In the genomic region with DNA sequence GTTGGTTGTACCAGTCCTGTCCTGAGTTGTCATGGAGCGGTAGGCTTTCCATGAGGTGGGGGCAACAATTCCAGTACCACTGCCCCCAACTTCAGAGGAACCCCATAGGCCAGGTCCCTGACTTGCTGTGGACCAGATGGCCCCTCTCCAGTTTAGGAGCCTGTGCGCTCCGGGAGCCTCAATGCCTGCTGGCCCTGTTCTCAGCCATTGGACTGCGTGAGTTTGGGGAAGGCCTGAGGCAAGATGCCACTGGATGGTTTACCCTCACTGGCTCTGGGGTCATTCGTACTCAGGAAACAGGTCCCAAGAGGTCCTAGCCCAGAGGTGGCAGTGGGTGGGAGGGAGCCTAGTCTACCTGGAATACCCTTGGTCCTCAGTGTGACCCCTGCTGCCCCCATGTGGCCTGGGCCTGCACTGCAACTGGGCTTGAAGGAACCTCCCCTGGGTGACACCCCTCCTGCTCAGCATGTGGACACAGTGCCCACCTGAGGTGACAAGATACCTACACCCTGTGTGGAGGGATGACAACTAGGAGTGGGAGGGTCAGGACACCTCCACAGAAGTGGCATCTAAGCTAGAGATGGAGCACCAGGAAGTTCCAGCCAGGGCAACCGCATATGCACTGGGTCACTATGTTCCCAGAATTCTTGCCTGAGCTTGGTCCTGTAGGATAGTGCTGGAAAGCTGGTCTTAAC, we compare ENCODE assay signal across 8 cellular contexts. TPM values are rescaled to one million over a fixed set of nuclear protein-coding genes. Genes with fewer than 3 reads are reported as not detected.
DNase-seq lines count a peak whose midpoint lies in the region; ATAC-seq, FAIRE-seq and TF ChIP-seq lines count a peak whose summit lies in the region.

No MANE protein-coding gene starts in this region.

- CTCF ChIA-PET in CD4-positive, alpha-beta T cell (lab: Charles Lee) = interaction anchor here (0.7 to 2.0 kb wide), 12 partner anchors 11 to 187 kb away, joined by 3 to 11 read pairs (median 3); a partner anchor contains a TSS

- peak; percentile 85 to 95 (median 88) for DNase-seq in CD4-positive, alpha-beta T cell
- peak; percentile 91 for DNase-seq in GM23338 (ENCODE audit: low spot score)
- DNase-seq in NCI-H2171 (lab: John Stamatoyannopoulos, UW) = peak; percentile 16
- DNase-seq in bronchial epithelial cell (ENCODE audit: low read depth) = peak; percentile 64
- peak; percentile 77 to 95 for DNase-seq in left lung
- DNase-seq in stimulated activated CD4-positive, alpha-beta T cell treated with anti-CD3 and anti-CD28 coated beads, TNF-alpha, amount 100 ng/mL, for 4 hours (ENCODE audit: low read depth in 3 of 3) = peak; percentile 79 to 87 (median 82)

- H2AFZ ChIP-seq in GM23338 = no peak overlapping the region

- H3K4me3 ChIP-seq in GM23338 = no peak overlapping the region
- H3K4me3 ChIP-seq in bronchial epithelial cell (ENCODE audit: low read depth, low read length) = no peak overlapping the region
- no peak overlapping the region for H3K4me3 ChIP-seq in left lung

- TF ChIP-seq CTCF in CD4-positive, alpha-beta T cell (IDR thresholded peaks at IDR 0.05) = peak; percentile 98
- TF ChIP-seq CTCF in GM23338 (conservative IDR thresholded peaks at IDR 0.05; ENCODE audit: low read depth in 2 of 2) (peak; percentile 81 to 94), bronchial epithelial cell (IDR thresholded peaks at IDR 0.05; ENCODE audit: insufficient read depth, low read length, severe bottlenecking) (peak; percentile 95), left lung (IDR thresholded peaks at IDR 0.05) (peak; percentile 87 to 93)

- H3K27ac Mint-ChIP-seq in CD4-positive, alpha-beta T cell = peak overlapping the region; percentile 28
- H3K27ac Mint-ChIP-seq in GM23338 = peak overlapping the region; percentile 86; the same call in 1 of the 2 replicates

- H3K36me3 ChIP-seq in GM23338 (ENCODE audit: insufficient read depth) = no peaks in the 10 kb centered on the region; the same call in 1 of the 2 replicates
- peaks cover 35% of the 10 kb centered on the region for H3K36me3 ChIP-seq in bronchial epithelial cell (ENCODE audit: control insufficient read depth, insufficient read depth, low read length)
- peaks cover 0 to 46% of the 10 kb centered on the region in 2 donors for H3K36me3 ChIP-seq in left lung

- intact Hi-C loops in CD4-positive, alpha-beta T cell (cut with DNase I, micrococcal nuclease) = loop anchor here (1.0 to 5.0 kb wide), 4 partner anchors 114 to 188 kb away; a partner anchor contains a TSS
- intact Hi-C loops in left lung (cut with DNase I) = no loop called here

- peaks cover under 1% of the 10 kb centered on the region for H3K79me2 ChIP-seq in GM23338 (replicated peaks; ENCODE audit: insufficient read depth)

- peaks cover 21% of the 10 kb centered on the region for H3F3A ChIP-seq in GM23338 (replicated peaks; ENCODE audit: low read depth)

- no peaks in the 10 kb centered on the region for H3K9me3 Mint-ChIP-seq in CD4-positive, alpha-beta T cell
- no peaks in the 10 kb centered on the region for H3K9me3 Mint-ChIP-seq in GM23338

- ATAC-seq in CD4-positive, alpha-beta T cell (ENCODE audit: poor library complexity) = peak; percentile 95
- ATAC-seq in GM23338 = peak; percentile 78
- peak; percentile 86 to 90 for ATAC-seq in activated CD4-positive, CD25-positive, alpha-beta regulatory T cell treated with anti-CD3 and anti-CD28 coated beads, Interleukin-2, amount 50 U/mL, for 24 hours
- peak; percentile 90 for ATAC-seq in left lung
- ATAC-seq in HG03196 (IDR thresholded peaks at IDR 0.05; ENCODE audit: unreplicated experiment) = no peak

- POLR2A ChIA-PET in CD4-positive, alpha-beta T cell (lab: Charles Lee) = interaction anchor here (0.7 to 1.3 kb wide), 3 partner anchors 13 to 54 kb away, joined by 3 read pairs; a partner anchor contains a TSS

- H3K27me3 ChIP-seq in CD4-positive, alpha-beta T cell (ENCODE audit: control insufficient read depth, insufficient read depth, low read length) = no peaks in the 10 kb centered on the region
- H3K27me3 ChIP-seq in GM23338 (ENCODE audit: insufficient read depth) = no peaks in the 10 kb centered on the region
- no peaks in the 10 kb centered on the region for H3K27me3 ChIP-seq in bronchial epithelial cell (ENCODE audit: control insufficient read depth, insufficient read depth, low read length)
- H3K27me3 ChIP-seq in left lung = no peaks in the 10 kb centered on the region

- H4K20me1 ChIP-seq in GM23338 (replicated peaks; ENCODE audit: insufficient read depth) = peaks cover 13% of the 10 kb centered on the region; the same call in 1 of the 2 replicates

- H3K4me3 Mint-ChIP-seq in CD4-positive, alpha-beta T cell = peak overlapping the region; percentile 54
- H3K4me3 Mint-ChIP-seq in GM23338 = no peak overlapping the region; the same call in 2 of the 3 replicates

- no peaks in the 10 kb centered on the region for H3K9me2 ChIP-seq in GM23338 (ENCODE audit: insufficient read depth)

- FAIRE-seq in bronchial epithelial cell (lab: Jason Lieb, UNC) = peak; percentile 50

- no peak overlapping the region for H3K4me2 ChIP-seq in GM23338

- no peaks in the 10 kb centered on the region for H3K27me3 Mint-ChIP-seq in CD4-positive, alpha-beta T cell
- peaks cover 12% of the 10 kb centered on the region for H3K27me3 Mint-ChIP-seq in GM23338 (ENCODE audit: insufficient read depth, low read depth, poor library complexity)

- no peak overlapping the region for H3K27ac ChIP-seq in CD4-positive, alpha-beta T cell (ENCODE audit: low read depth, low read length)
- H3K27ac ChIP-seq in GM23338 (ENCODE audit: low read depth) (peak overlapping the region; percentile 88; the same call in 1 of the 2 replicates), left lung (no peak overlapping the region)

- H3K4me1 Mint-ChIP-seq in CD4-positive, alpha-beta T cell (ENCODE audit: low read depth) = peaks cover 15% of the 10 kb centered on the region
- peaks cover 23% of the 10 kb centered on the region for H3K4me1 Mint-ChIP-seq in GM23338

- peaks cover 6% of the 10 kb centered on the region; the same call in 1 of the 2 replicates for H3K4me1 ChIP-seq in GM23338 (ENCODE audit: insufficient read depth)
- H3K4me1 ChIP-seq in left lung = no peaks in the 10 kb centered on the region

- no peaks in the 10 kb centered on the region for H3K9me3 ChIP-seq in CD4-positive, alpha-beta T cell (ENCODE audit: control insufficient read depth, low read length)
- H3K9me3 ChIP-seq in left lung = no peaks in the 10 kb centered on the region

- peaks cover 49% of the 10 kb centered on the region for H3K36me3 Mint-ChIP-seq in CD4-positive, alpha-beta T cell (ENCODE audit: low read depth)
- peaks cover 44% of the 10 kb centered on the region for H3K36me3 Mint-ChIP-seq in GM23338 (ENCODE audit: low read depth)

TF ChIP-seq in GM23338, 12 proteins besides CTCF, POLR2A, EP300 and RAD21:
- TF ChIP-seq POLR2AphosphoS5 (IDR thresholded peaks at IDR 0.05; ENCODE audit: low read depth) (peak; percentile 78), NANOG (IDR thresholded peaks at IDR 0.05; ENCODE audit: borderline replicate concordance) (no peak)

RNA-seq across cellular contexts. Expression of a gene that starts 6.0 kb away (rescaled TPM):
- total RNA-seq in CD4-positive, alpha-beta T cell = under 1 TPM in 1 of 2 experiments, not detected in 1; 0.16 TPM
- total RNA-seq in GM23338 (2014; rRNA removed; shearing (Covaris generic)) = 3.6 and 8.1 TPM in 2 replicates
- 4.1 and 5.6 TPM in 2 replicates for polyA plus RNA-seq in GM23338 (2016; fragmentation: Nextera tagmentation; extraction: Ambion mirVana)
- total RNA-seq in bronchial epithelial cell (not detected in 2 replicates), left lung (1 to 10 TPM; 1.1 TPM)

RNA-seq across cellular contexts. Expression of a gene that starts 6.4 kb away (rescaled TPM):
- total RNA-seq in CD4-positive, alpha-beta T cell = 10 to 100 TPM; 10.6 to 11.8 TPM
- 139 and 162 TPM in 2 replicates for total RNA-seq in GM23338 (2014; rRNA removed; shearing (Covaris generic))
- 195 and 197 TPM in 2 replicates for polyA plus RNA-seq in GM23338 (2016; fragmentation: Nextera tagmentation; extraction: Ambion mirVana)
- 29.4 and 36.9 TPM in 2 replicates for total RNA-seq in bronchial epithelial cell
- total RNA-seq in left lung = 10 to 100 TPM; 25.0 to 25.7 TPM

RNA-seq across cellular contexts. Expression of a gene that starts 17.1 kb away (rescaled TPM):
- not detected for total RNA-seq in CD4-positive, alpha-beta T cell
- total RNA-seq in GM23338 (2014; rRNA removed; shearing (Covaris generic)) = 1.3 and 5.4 TPM in 2 replicates
- polyA plus RNA-seq in GM23338 (2016; fragmentation: Nextera tagmentation; extraction: Ambion mirVana) = 1.9 and 2.3 TPM in 2 replicates
- total RNA-seq in bronchial epithelial cell = 0.26 TPM in 1 of 2 replicates, not detected in the other
- total RNA-seq in left lung = under 1 TPM; 0.21 to 0.32 TPM

RNA-seq across cellular contexts. Expression of a gene that starts 26.9 kb away (rescaled TPM):
- total RNA-seq in CD4-positive, alpha-beta T cell = 100 to 1,000 TPM; 114 to 119 TPM
- total RNA-seq in GM23338 (2014; rRNA removed; shearing (Covaris generic)) = 31.8 and 42.0 TPM in 2 replicates
- polyA plus RNA-seq in GM23338 (2016; fragmentation: Nextera tagmentation; extraction: Ambion mirVana) = 13.2 and 13.9 TPM in 2 replicates
- total RNA-seq in bronchial epithelial cell (7.1 and 9.3 TPM in 2 replicates), left lung (10 to 100 TPM; 59.8 to 76.1 TPM)

RNA-seq across cellular contexts. Expression of a gene that starts 29.5 kb away (rescaled TPM):
- total RNA-seq in CD4-positive, alpha-beta T cell = 1 to 10 TPM; 4.1 to 4.2 TPM
- 32.1 and 40.5 TPM in 2 replicates for total RNA-seq in GM23338 (2014; rRNA removed; shearing (Covaris generic))
- polyA plus RNA-seq in GM23338 (2016; fragmentation: Nextera tagmentation; extraction: Ambion mirVana) = 4.7 and 6.2 TPM in 2 replicates
- 7.1 and 14.0 TPM in 2 replicates for total RNA-seq in bronchial epithelial cell
- 10 to 100 TPM; 15.7 to 24.9 TPM for total RNA-seq in left lung

Comparison
In these comparisons a context has a peak if more than half of its experiments do, and no peak if none do; other contexts are left out.
1. DNase-seq: peak in every context shown above with its lines; median percentile 91 in GM23338; 88 in CD4-positive, alpha-beta T cell; 86 in left lung; 82 in stimulated activated CD4-positive, alpha-beta T cell treated with anti-CD3 and anti-CD28 coated beads, TNF-alpha, amount 100 ng/mL, for 4 hours; 64 in bronchial epithelial cell; 16 in NCI-H2171.
2. intact Hi-C loops: an anchor here in CD4-positive, alpha-beta T cell (1.0 to 5.0 kb wide); none called in left lung.